In genomic region chr20:62336329-62336728, GRCh38 we compare ENCODE assay signal across 2 cellular contexts.
TF ChIP-seq lines count a peak whose summit lies in the region.

No MANE protein-coding gene starts in this region.

TF ChIP-seq in Ishikawa, 13 proteins besides CTCF, POLR2A, EP300 and RAD21:
- TF ChIP-seq YY1 (IDR thresholded peaks at IDR 0.05; ENCODE audit: low read depth): no peak
- TF ChIP-seq EGR1 (IDR thresholded peaks at IDR 0.05): no peak
- no peak for TF ChIP-seq MAX (IDR thresholded peaks at IDR 0.05)
- TF ChIP-seq USF1 (IDR thresholded peaks at IDR 0.05): no peak
- no peak for TF ChIP-seq NFIC (IDR thresholded peaks at IDR 0.05)
- no peak for TF ChIP-seq CEBPB (IDR thresholded peaks at IDR 0.05)
- TF ChIP-seq ZBTB7A (IDR thresholded peaks at IDR 0.05; ENCODE audit: low read depth): peak; percentile 22; the same call in 1 of the 2 replicates

TF ChIP-seq in H1, 55 proteins besides CTCF, POLR2A, EP300 and RAD21:
- TF ChIP-seq POLR2AphosphoS5 (IDR thresholded peaks at IDR 0.05; ENCODE audit: low read depth, low read length): no peak
- no peak for TF ChIP-seq TAF1 (IDR thresholded peaks at IDR 0.05; ENCODE audit: low read depth, low read length)
- no peak for TF ChIP-seq JUN (IDR thresholded peaks at IDR 0.05; ENCODE audit: low read depth, low read length)
- no peak for TF ChIP-seq ASH2L (IDR thresholded peaks at IDR 0.05; ENCODE audit: low read length)
- no peak for TF ChIP-seq SRF (IDR thresholded peaks at IDR 0.05; ENCODE audit: low read depth, low read length)
TF ChIP-seq in H1: peak in this region for 0.
